Comparison of ENCODE assay signal across 9 cellular contexts in genomic region chr1:94069649-94070285, GRCh38. TPM values are rescaled to one million over a fixed set of nuclear protein-coding genes. Genes with fewer than 3 reads are reported as not detected.
DNase-seq lines count a peak whose midpoint lies in the region; ATAC-seq and TF ChIP-seq lines count a peak whose summit lies in the region.
"Had no signal": no experiment of that assay in that cellular context is flagged by ENCODE, and none has a peak within 500 bp of the region (broad histone marks: within the 10 kb centered on the region; RNA-seq: fewer than 3 reads in every experiment).

No MANE protein-coding gene starts in this region.

- CTCF ChIA-PET in activated CD4-positive, alpha-beta memory T cell treated with anti-CD3 and anti-CD28 coated beads, Interleukin-2, amount 10 ng/mL, durations not matched to agents 7 days and 5 days (lab: Charles Lee) = no interaction called here

- H3K9me3 ChIP-seq in BLaER1 treated with 17β-estradiol and CSF1 and Interleukin-3, amounts not matched to agents 10 nM and 100 nM (replicated peaks in 1 of 11) = no peaks in the 10 kb centered on the region
- H3K9me3 ChIP-seq in endodermal cell (ENCODE audit: control insufficient read depth, low read length) = no peaks in the 10 kb centered on the region

- no peaks in the 10 kb centered on the region for H3K9me3 Mint-ChIP-seq in endodermal cell
- H3K9me3 Mint-ChIP-seq in neural crest cell = no peaks in the 10 kb centered on the region
- H3K9me3 Mint-ChIP-seq in activated CD4-positive, alpha-beta memory T cell treated with anti-CD3 and anti-CD28 coated beads, Interleukin-2, amount 10 ng/mL, durations not matched to agents 7 days and 5 days = no peaks in the 10 kb centered on the region
- no peaks in the 10 kb centered on the region for H3K9me3 Mint-ChIP-seq in activated naive CD8-positive, alpha-beta T cell treated with anti-CD3 and anti-CD28 coated beads, Interleukin-2, amount 50 U/mL, for 24 hours

- H3K27me3 ChIP-seq in BLaER1 treated with 17β-estradiol and CSF1 and Interleukin-3, amounts not matched to agents 10 nM and 100 nM = peaks cover 0 to 76% (median 0%) of the 10 kb centered on the region in 11 experiments; a peak in 6 of 22 replicates
- H3K27me3 ChIP-seq in endodermal cell (ENCODE audit: control insufficient read depth, insufficient read depth, low read length, poor library complexity, severe bottlenecking) = no peaks in the 10 kb centered on the region

- H3K4me3 ChIP-seq in BLaER1 treated with 17β-estradiol and CSF1 and Interleukin-3, amounts not matched to agents 10 nM and 100 nM = peak overlapping the region in 3 of 10 experiments; percentile 9 to 23 (median 17); a peak in 5 of 20 replicates
- H3K4me3 ChIP-seq in endodermal cell (ENCODE audit: low read length) = peak overlapping the region; percentile 4

- H3K27ac ChIP-seq in BLaER1 treated with 17β-estradiol and CSF1 and Interleukin-3, amounts not matched to agents 10 nM and 100 nM = peak overlapping the region in 7 of 11 experiments; percentile 18 to 74 (median 64); a peak in 13 of 22 replicates
- H3K27ac ChIP-seq in endodermal cell (ENCODE audit: low read depth, low read length) = no peak overlapping the region

- H3K36me3 Mint-ChIP-seq in endodermal cell (ENCODE audit: low read depth) (no peaks in the 10 kb centered on the region), neural crest cell (ENCODE audit: low read depth) (no peaks in the 10 kb centered on the region)
- no peaks in the 10 kb centered on the region for H3K36me3 Mint-ChIP-seq in activated CD4-positive, alpha-beta memory T cell treated with anti-CD3 and anti-CD28 coated beads, Interleukin-2, amount 10 ng/mL, durations not matched to agents 7 days and 5 days (ENCODE audit: low read depth)
- H3K36me3 Mint-ChIP-seq in activated naive CD8-positive, alpha-beta T cell treated with anti-CD3 and anti-CD28 coated beads, Interleukin-2, amount 50 U/mL, for 24 hours (ENCODE audit: low read depth) = no peaks in the 10 kb centered on the region

- H3K4me3 Mint-ChIP-seq in endodermal cell = peak overlapping the region; percentile 10
- no peak overlapping the region for H3K4me3 Mint-ChIP-seq in neural crest cell
- H3K4me3 Mint-ChIP-seq in activated CD4-positive, alpha-beta memory T cell treated with anti-CD3 and anti-CD28 coated beads, Interleukin-2, amount 10 ng/mL, durations not matched to agents 7 days and 5 days = no peak overlapping the region
- H3K4me3 Mint-ChIP-seq in activated naive CD8-positive, alpha-beta T cell treated with anti-CD3 and anti-CD28 coated beads, Interleukin-2, amount 50 U/mL, for 24 hours = no peak overlapping the region

- H3K4me1 ChIP-seq in BLaER1 treated with 17β-estradiol and CSF1 and Interleukin-3, amounts not matched to agents 10 nM and 100 nM = peaks cover 49 to 96% (median 90%) of the 10 kb centered on the region in 10 experiments
- peaks cover 12% of the 10 kb centered on the region for H3K4me1 ChIP-seq in endodermal cell (ENCODE audit: control insufficient read depth, insufficient read depth, low read length)

- peak overlapping the region; percentile 76 for H3K27ac Mint-ChIP-seq in endodermal cell
- peak overlapping the region; percentile 59 for H3K27ac Mint-ChIP-seq in neural crest cell (ENCODE audit: unreplicated experiment)
- no peak overlapping the region for H3K27ac Mint-ChIP-seq in activated CD4-positive, alpha-beta memory T cell treated with anti-CD3 and anti-CD28 coated beads, Interleukin-2, amount 10 ng/mL, durations not matched to agents 7 days and 5 days
- no peak overlapping the region for H3K27ac Mint-ChIP-seq in activated naive CD8-positive, alpha-beta T cell treated with anti-CD3 and anti-CD28 coated beads, Interleukin-2, amount 50 U/mL, for 24 hours
- H3K27ac Mint-ChIP-seq: H9 had no signal

- no peaks in the 10 kb centered on the region for H4K20me1 ChIP-seq in BLaER1 treated with 17β-estradiol and CSF1 and Interleukin-3, amounts not matched to agents 10 nM and 100 nM

- peak overlapping the region; percentile 50 to 94 (median 83) for H3K4me2 ChIP-seq in BLaER1 treated with 17β-estradiol and CSF1 and Interleukin-3, amounts not matched to agents 10 nM and 100 nM

- no peak for TF ChIP-seq CTCF in endodermal cell (conservative IDR thresholded peaks at IDR 0.05)
- TF ChIP-seq CTCF in neural crest cell (conservative IDR thresholded peaks at IDR 0.05) = no peak

- H3K36me3 ChIP-seq in BLaER1 treated with 17β-estradiol and CSF1 and Interleukin-3, amounts not matched to agents 10 nM and 100 nM = no peaks in the 10 kb centered on the region
- no peaks in the 10 kb centered on the region for H3K36me3 ChIP-seq in endodermal cell (ENCODE audit: control insufficient read depth, insufficient read depth, low read length)

- peaks cover 6% of the 10 kb centered on the region for H3K27me3 Mint-ChIP-seq in endodermal cell (ENCODE audit: insufficient read depth)
- H3K27me3 Mint-ChIP-seq in neural crest cell (ENCODE audit: low read depth) = no peaks in the 10 kb centered on the region
- H3K27me3 Mint-ChIP-seq in activated CD4-positive, alpha-beta memory T cell treated with anti-CD3 and anti-CD28 coated beads, Interleukin-2, amount 10 ng/mL, durations not matched to agents 7 days and 5 days = peaks cover 10% of the 10 kb centered on the region
- H3K27me3 Mint-ChIP-seq in activated naive CD8-positive, alpha-beta T cell treated with anti-CD3 and anti-CD28 coated beads, Interleukin-2, amount 50 U/mL, for 24 hours = peaks cover 2% of the 10 kb centered on the region

- no peak for ATAC-seq in stimulated activated naive CD8-positive, alpha-beta T cell treated with anti-CD3 and anti-CD28 coated beads, Interleukin-15, Interleukin-2, amounts not matched to agents 100 U/mL and 50 U/mL, for 24 hours
- no peak for ATAC-seq in activated naive CD8-positive, alpha-beta T cell treated with anti-CD3 and anti-CD28 coated beads, Interleukin-2, amount 50 U/mL, for 24 hours

- WGBS in endodermal cell (ENCODE audit: insufficient coverage in 1 of 2, insufficient read length in 1 of 2), 2 experiments = 82 to 94% methylated on average over 5 to 7 of the region's 7 CpGs

- H3K4me1 Mint-ChIP-seq in endodermal cell (peaks cover 44% of the 10 kb centered on the region), neural crest cell (peaks cover 31% of the 10 kb centered on the region)
- no peaks in the 10 kb centered on the region for H3K4me1 Mint-ChIP-seq in activated CD4-positive, alpha-beta memory T cell treated with anti-CD3 and anti-CD28 coated beads, Interleukin-2, amount 10 ng/mL, durations not matched to agents 7 days and 5 days
- H3K4me1 Mint-ChIP-seq in activated naive CD8-positive, alpha-beta T cell treated with anti-CD3 and anti-CD28 coated beads, Interleukin-2, amount 50 U/mL, for 24 hours = peaks cover 3% of the 10 kb centered on the region

- H3K9ac ChIP-seq in BLaER1 treated with 17β-estradiol and CSF1 and Interleukin-3, amounts not matched to agents 10 nM and 100 nM = peak overlapping the region in 6 of 11 experiments; percentile 5 to 55 (median 46); a peak in 8 of 22 replicates
- H3K9ac ChIP-seq in endodermal cell (ENCODE audit: extremely low read depth, low read length, poor library complexity, severe bottlenecking) = peak overlapping the region; percentile 2

- POLR2A ChIA-PET in activated CD4-positive, alpha-beta memory T cell treated with anti-CD3 and anti-CD28 coated beads, Interleukin-2, amount 10 ng/mL, durations not matched to agents 7 days and 5 days (lab: Charles Lee) = no interaction called here

- peak; percentile 14 for DNase-seq in LoVo (ENCODE audit: low spot score)
- DNase-seq in endodermal cell = no peak
- no peak for DNase-seq in neural crest cell (ENCODE audit: low read depth, low spot score)
- DNase-seq in stimulated activated naive CD8-positive, alpha-beta T cell treated with anti-CD3 and anti-CD28 coated beads, Interleukin-15, Interleukin-2, amounts not matched to agents 100 U/mL and 50 U/mL, for 24 hours = no peak
- DNase-seq in activated CD4-positive, alpha-beta memory T cell treated with anti-CD3 and anti-CD28 coated beads, Interleukin-2, amount 10 ng/mL, durations not matched to agents 7 days and 5 days = no peak
- no peak for DNase-seq in GM03348 (ENCODE audit: low spot score)
- DNase-seq in activated naive CD8-positive, alpha-beta T cell treated with anti-CD3 and anti-CD28 coated beads, Interleukin-2, amount 50 U/mL, for 24 hours = no peak
- DNase-seq: H9 had no signal

RNA-seq across cellular contexts. Expression of gene ABCA4, which starts 51.2 kb away (rescaled TPM):
- total RNA-seq in endodermal cell (1 to 10 TPM; 1.6 to 1.7 TPM), neural crest cell (0.14 and 0.45 TPM in 2 replicates)
- polyA plus RNA-seq in endodermal cell (2013, experiment 1 of 2) = 0.61 TPM
- polyA plus RNA-seq in endodermal cell (2013, experiment 2 of 2) = 0.54 TPM
- not detected for total RNA-seq in activated CD4-positive, alpha-beta memory T cell treated with anti-CD3 and anti-CD28 coated beads, Interleukin-2, amount 10 ng/mL, durations not matched to agents 7 days and 5 days
- total RNA-seq: H9 had no signal

Comparison
In these comparisons a context has a peak if more than half of its experiments do, and no peak if none do; other contexts are left out.
1. H3K27ac Mint-ChIP-seq: peak in endodermal cell (single experiment) and neural crest cell (single experiment); none in activated CD4-positive, alpha-beta memory T cell treated with anti-CD3 and anti-CD28 coated beads, Interleukin-2, amount 10 ng/mL, durations not matched to agents 7 days and 5 days (single experiment) and activated naive CD8-positive, alpha-beta T cell treated with anti-CD3 and anti-CD28 coated beads, Interleukin-2, amount 50 U/mL, for 24 hours (single experiment).